In genomic region chr1:156706647-156707008, GRCh38 we compare ENCODE assay signal across 9 cellular contexts. TPM values are rescaled to one million over a fixed set of nuclear protein-coding genes. Genes with fewer than 3 reads are reported as not detected.
DNase-seq lines count a peak whose midpoint lies in the region; ATAC-seq, FAIRE-seq and TF ChIP-seq lines count a peak whose summit lies in the region.
"Had no signal": no experiment of that assay in that cellular context is flagged by ENCODE, and none has a peak within 500 bp of the region (broad histone marks: within the 10 kb centered on the region; RNA-seq: fewer than 3 reads in every experiment).

No MANE protein-coding gene starts in this region.

- no peak overlapping the region; the same call in 1 of the 2 replicates for H3K9ac ChIP-seq in HepG2 (ENCODE audit: insufficient read depth, low read depth, low read length)

- CTCF ChIA-PET in HepG2 (lab: Yijun Ruan, JAX; ENCODE audit: low intra/inter-chr PET ratio, low total read pairs): interaction anchor here (0.7 to 3.0 kb wide), 3 partner anchors 14 to 19 kb away, joined by 3 to 30 read pairs (median 6); no protein-coding TSS in a partner anchor

- TF ChIP-seq EP300 in HepG2 (IDR thresholded peaks at IDR 0.05; ENCODE audit: low read depth in 2 of 2, low read length in 2 of 2) (no peak), HepG2 (CRISPR knock-in tag; IDR thresholded peaks at IDR 0.05; ENCODE audit: borderline replicate concordance) (no peak), tibial nerve (IDR thresholded peaks at IDR 0.05) (no peak)

- intact Hi-C loops in HepG2 (cut with micrococcal nuclease; ENCODE audit: unreplicated experiment): loop anchor here (1.0 kb wide), 1 partner anchor 17 kb away; no protein-coding TSS in a partner anchor

- in situ Hi-C loops in HepG2 (cut with HindIII; ENCODE audit: extremely low pct_ligation_motif_present, low pct_unique_long_range_greater_than_20kb): no loop called here

- no peak for TF ChIP-seq CTCF in AG09319 (IDR thresholded peaks at IDR 0.05; ENCODE audit: low read depth, low read length)
- no peak for TF ChIP-seq CTCF in HepG2 (CRISPR knock-in tag; IDR thresholded peaks at IDR 0.05)
- TF ChIP-seq CTCF in tibial nerve (IDR thresholded peaks at IDR 0.05): no peak

- BruUV-seq in HepG2 (replicated peaks; lab: Mats Ljungman, UMichigan): no TSS peak

- no peak overlapping the region for H2AFZ ChIP-seq in HepG2 (ENCODE audit: low read length)

- no peak for TF ChIP-seq RAD21 in HepG2 (CRISPR knock-in tag; IDR thresholded peaks at IDR 0.05)

- no peaks in the 10 kb centered on the region for H3K36me3 ChIP-seq in HepG2 (replicated peaks in 1 of 2; ENCODE audit: control insufficient read depth in 1 of 2, insufficient read depth in 2 of 2, low read length in 2 of 2)
- no peaks in the 10 kb centered on the region for H3K36me3 ChIP-seq in tibial nerve

- H3K9me3 ChIP-seq in HepG2 (ENCODE audit: low read length) (no peaks in the 10 kb centered on the region), tibial nerve (no peaks in the 10 kb centered on the region)

- H3K79me2 ChIP-seq in HepG2 (ENCODE audit: insufficient read depth, low read length): no peaks in the 10 kb centered on the region

- ATAC-seq in HepG2 (peak; percentile 19), GM18909 (IDR thresholded peaks at IDR 0.05; ENCODE audit: poor library complexity, unreplicated experiment) (no peak), HG03432 (IDR thresholded peaks at IDR 0.05; ENCODE audit: unreplicated experiment) (no peak)

- peak overlapping the region; percentile 91 for H3K4me2 ChIP-seq in HepG2 (ENCODE audit: low read depth, low read length)

- peak; percentile 83 for DNase-seq in AG09319 (ENCODE audit: extremely low read depth, low read depth)
- DNase-seq in Jurkat, Clone E6-1 (ENCODE audit: low read depth, low spot score): no peak
- peak; percentile 73 for DNase-seq in cerebellar cortex (ENCODE audit: low spot score)
- DNase-seq in HepG2 (ENCODE audit: low spot score): no peak
- peak; percentile 60 to 63 for DNase-seq in tibial nerve (ENCODE audit: low spot score in 2 of 2)
- DNase-seq in NCI-H1694 treated with DMSO at 0.1 percent for 48 hours (lab: John Stamatoyannopoulos, UW): no peak

- POLR2A ChIA-PET in HepG2 (lab: Yijun Ruan, JAX): interaction anchor here (1.1 to 3.2 kb wide), 5 partner anchors 15 to 45 kb away, joined by 3 to 20 read pairs (median 3); partner anchors contain the start of genes ISG20L2 and METTL25B

- TF ChIP-seq POLR2A in HepG2 (IDR thresholded peaks at IDR 0.05; ENCODE audit: insufficient read depth in 1 of 2, low read depth in 2 of 2, low read length in 2 of 2) (no peak), tibial nerve (IDR thresholded peaks at IDR 0.05) (no peak)

- H3K4me3 ChIP-seq in Jurkat, Clone E6-1 (ENCODE audit: low read length): peak overlapping the region; percentile 57
- H3K4me3 ChIP-seq in HepG2 (replicated peaks in 1 of 3; ENCODE audit: insufficient read depth in 1 of 3, low read depth in 2 of 3, low read length in 3 of 3) (peak overlapping the region; percentile 41 to 66 (median 52); a peak in 5 of 6 replicates), tibial nerve (peak overlapping the region; percentile 35 to 58 (median 46))

- no peaks in the 10 kb centered on the region for H4K20me1 ChIP-seq in HepG2 (ENCODE audit: insufficient read depth, low read length)

- H3K27ac ChIP-seq in HepG2 (ENCODE audit: extremely low read length, insufficient read depth, low read length): no peak overlapping the region
- H3K27ac ChIP-seq in tibial nerve: peak overlapping the region; percentile 31 to 89 (median 68)

- peaks cover 11 to 73% of the 10 kb centered on the region in 2 experiments for H3K27me3 ChIP-seq in HepG2 (ENCODE audit: control insufficient read depth in 1 of 2, insufficient read depth in 2 of 2, low read length in 2 of 2)
- H3K27me3 ChIP-seq in tibial nerve: peaks cover 0 to 23% of the 10 kb centered on the region in 2 donors

- peaks cover 25% of the 10 kb centered on the region for H3K4me1 ChIP-seq in HepG2 (ENCODE audit: insufficient read depth, low read length)
- H3K4me1 ChIP-seq in tibial nerve: peaks cover 0 to 87% (median 36%) of the 10 kb centered on the region in 4 donors

- no peak for FAIRE-seq in HepG2 (lab: Jason Lieb, UNC)
- FAIRE-seq: colon had no signal

- 2% methylated on average over 9 of the region's 24 CpGs for whole genome bisulfite sequencing in HepG2 (ENCODE audit: low lambda C conversion rate)
- WGBS in tibial nerve, 2 donors: 1% methylated on average over 24 of the region's 24 CpGs

RNA-seq across cellular contexts. Expression of gene CRABP2, which starts 1.2 kb away (rescaled TPM):
- 1.9 TPM for polyA plus RNA-seq in Jurkat, Clone E6-1 (2012; ENCODE audit: insufficient read depth, insufficient read length)
- 0.21 and 0.60 TPM in 2 replicates for total RNA-seq in HepG2 (2016; rRNA removed; fragmentation: Illumina TruSeq; extraction: Trizol)
- total RNA-seq in HepG2 (2016; cell fraction: cytosol; rRNA removed; fragmentation: Illumina TruSeq; extraction: Trizol; ENCODE audit: low read depth): not detected in 2 replicates
- 0.28 TPM in 1 of 2 replicates, not detected in the other for total RNA-seq in HepG2 (2016; cell fraction: insoluble cytoplasmic fraction; rRNA removed; fragmentation: Illumina TruSeq; extraction: Trizol)
- not detected in 2 replicates for total RNA-seq in HepG2 (2016; cell fraction: membrane; rRNA removed; fragmentation: Illumina TruSeq; extraction: Trizol)
- not detected in 2 replicates for total RNA-seq in HepG2 (2016; cell fraction: nucleus; rRNA removed; fragmentation: Illumina TruSeq; extraction: Trizol)
- 0.37 and 0.40 TPM in 2 replicates for polyA plus RNA-seq in HepG2 (2011; rRNA removed)
- polyA plus RNA-seq in HepG2 (2011; cell fraction: cytosol; rRNA removed): 0.14 and 0.16 TPM in 2 replicates
- polyA plus RNA-seq in HepG2 (2011; cell fraction: nucleus; rRNA removed): 0.50 and 0.85 TPM in 2 replicates
- 1.3 TPM in 1 of 2 replicates, not detected in the other for polyA plus RNA-seq in HepG2 (2012)
- 0.24 TPM in 1 of 2 replicates, not detected in the other for polyA plus RNA-seq in HepG2 (2016; cell fraction: cytosol; fragmentation: Illumina TruSeq; extraction: Trizol; ENCODE audit: low read depth)
- polyA plus RNA-seq in HepG2 (2016; cell fraction: insoluble cytoplasmic fraction; fragmentation: Illumina TruSeq; extraction: Trizol; ENCODE audit: low read depth): 0.57 and 0.99 TPM in 2 replicates
- polyA plus RNA-seq in HepG2 (2016; cell fraction: membrane; fragmentation: Illumina TruSeq; extraction: Trizol; ENCODE audit: low read depth): not detected in 2 replicates
- 0.51 and 1.8 TPM in 2 replicates for polyA plus RNA-seq in HepG2 (2016; cell fraction: nucleus; fragmentation: Illumina TruSeq; extraction: Trizol; ENCODE audit: insufficient read depth, low read depth)
- polyA minus RNA-seq in HepG2 (2011; rRNA and poly(A)+ RNA removed; ENCODE audit: low replicate concordance): 1.2 TPM in 1 of 2 replicates, not detected in the other
- polyA minus RNA-seq in HepG2 (2011; cell fraction: cytosol; rRNA and poly(A)+ RNA removed): not detected in 2 replicates
- polyA minus RNA-seq in HepG2 (2011; cell fraction: nucleus; rRNA and poly(A)+ RNA removed): not detected in 2 replicates
- 10 to 100 TPM in 1 of 4 donors, 1 to 10 TPM in 3; 3.5 to 13.2 (median 5.0) TPM for total RNA-seq in tibial nerve

RNA-seq across cellular contexts. Expression of gene METTL25B, which starts 21.6 kb away (rescaled TPM):
- 31.8 TPM for polyA plus RNA-seq in Jurkat, Clone E6-1 (2012; ENCODE audit: insufficient read depth, insufficient read length)
- 8.1 and 11.9 TPM in 2 replicates for total RNA-seq in HepG2 (2016; rRNA removed; fragmentation: Illumina TruSeq; extraction: Trizol)
- total RNA-seq in HepG2 (2016; cell fraction: cytosol; rRNA removed; fragmentation: Illumina TruSeq; extraction: Trizol; ENCODE audit: low read depth): 4.8 and 7.1 TPM in 2 replicates
- 8.7 and 14.6 TPM in 2 replicates for total RNA-seq in HepG2 (2016; cell fraction: insoluble cytoplasmic fraction; rRNA removed; fragmentation: Illumina TruSeq; extraction: Trizol)
- total RNA-seq in HepG2 (2016; cell fraction: membrane; rRNA removed; fragmentation: Illumina TruSeq; extraction: Trizol): 7.4 and 7.9 TPM in 2 replicates
- 8.7 and 16.4 TPM in 2 replicates for total RNA-seq in HepG2 (2016; cell fraction: nucleus; rRNA removed; fragmentation: Illumina TruSeq; extraction: Trizol)
- polyA plus RNA-seq in HepG2 (2011; rRNA removed): 24.0 and 26.3 TPM in 2 replicates
- polyA plus RNA-seq in HepG2 (2011; cell fraction: cytosol; rRNA removed): 15.1 and 18.0 TPM in 2 replicates
- polyA plus RNA-seq in HepG2 (2011; cell fraction: nucleus; rRNA removed): 45.6 and 53.5 TPM in 2 replicates
- 18.4 and 20.2 TPM in 2 replicates for polyA plus RNA-seq in HepG2 (2012)
- 4.1 and 5.6 TPM in 2 replicates for polyA plus RNA-seq in HepG2 (2016; cell fraction: cytosol; fragmentation: Illumina TruSeq; extraction: Trizol; ENCODE audit: low read depth)
- polyA plus RNA-seq in HepG2 (2016; cell fraction: insoluble cytoplasmic fraction; fragmentation: Illumina TruSeq; extraction: Trizol; ENCODE audit: low read depth): 7.1 and 9.1 TPM in 2 replicates
- polyA plus RNA-seq in HepG2 (2016; cell fraction: membrane; fragmentation: Illumina TruSeq; extraction: Trizol; ENCODE audit: low read depth): 6.4 and 8.1 TPM in 2 replicates
- 35.7 and 36.8 TPM in 2 replicates for polyA plus RNA-seq in HepG2 (2016; cell fraction: nucleus; fragmentation: Illumina TruSeq; extraction: Trizol; ENCODE audit: insufficient read depth, low read depth)
- polyA minus RNA-seq in HepG2 (2011; rRNA and poly(A)+ RNA removed; ENCODE audit: low replicate concordance): 28.4 and 53.9 TPM in 2 replicates
- 9.3 and 11.1 TPM in 2 replicates for polyA minus RNA-seq in HepG2 (2011; cell fraction: cytosol; rRNA and poly(A)+ RNA removed)
- 16.1 and 19.6 TPM in 2 replicates for polyA minus RNA-seq in HepG2 (2011; cell fraction: nucleus; rRNA and poly(A)+ RNA removed)
- total RNA-seq in tibial nerve: 10 to 100 TPM; 36.5 to 50.1 (median 46.0) TPM

RNA-seq across cellular contexts. Expression of gene ISG20L2, which starts 21.9 kb away (rescaled TPM):
- polyA plus RNA-seq in Jurkat, Clone E6-1 (2012; ENCODE audit: insufficient read depth, insufficient read length): 44.6 TPM
- total RNA-seq in HepG2 (2016; rRNA removed; fragmentation: Illumina TruSeq; extraction: Trizol) (17.8 and 19.8 TPM in 2 replicates), tibial nerve (10 to 100 TPM; 10.1 to 24.9 (median 18.6) TPM)
- total RNA-seq in HepG2 (2016; cell fraction: cytosol; rRNA removed; fragmentation: Illumina TruSeq; extraction: Trizol; ENCODE audit: low read depth): 4.3 and 4.7 TPM in 2 replicates
- 17.0 and 17.7 TPM in 2 replicates for total RNA-seq in HepG2 (2016; cell fraction: insoluble cytoplasmic fraction; rRNA removed; fragmentation: Illumina TruSeq; extraction: Trizol)
- 13.2 and 14.0 TPM in 2 replicates for total RNA-seq in HepG2 (2016; cell fraction: membrane; rRNA removed; fragmentation: Illumina TruSeq; extraction: Trizol)
- 9.6 and 14.9 TPM in 2 replicates for total RNA-seq in HepG2 (2016; cell fraction: nucleus; rRNA removed; fragmentation: Illumina TruSeq; extraction: Trizol)
- 21.3 and 22.8 TPM in 2 replicates for polyA plus RNA-seq in HepG2 (2011; rRNA removed)
- 14.8 and 16.6 TPM in 2 replicates for polyA plus RNA-seq in HepG2 (2011; cell fraction: cytosol; rRNA removed)
- polyA plus RNA-seq in HepG2 (2011; cell fraction: nucleus; rRNA removed): 7.5 and 8.0 TPM in 2 replicates
- polyA plus RNA-seq in HepG2 (2012): 13.2 and 14.7 TPM in 2 replicates
- polyA plus RNA-seq in HepG2 (2016; cell fraction: cytosol; fragmentation: Illumina TruSeq; extraction: Trizol; ENCODE audit: low read depth): 4.2 and 5.1 TPM in 2 replicates
- 31.5 and 36.7 TPM in 2 replicates for polyA plus RNA-seq in HepG2 (2016; cell fraction: insoluble cytoplasmic fraction; fragmentation: Illumina TruSeq; extraction: Trizol; ENCODE audit: low read depth)
- polyA plus RNA-seq in HepG2 (2016; cell fraction: membrane; fragmentation: Illumina TruSeq; extraction: Trizol; ENCODE audit: low read depth): 12.8 and 15.4 TPM in 2 replicates
- polyA plus RNA-seq in HepG2 (2016; cell fraction: nucleus; fragmentation: Illumina TruSeq; extraction: Trizol; ENCODE audit: insufficient read depth, low read depth): 21.4 and 24.7 TPM in 2 replicates
- 27.7 and 116 TPM in 2 replicates for polyA minus RNA-seq in HepG2 (2011; rRNA and poly(A)+ RNA removed; ENCODE audit: low replicate concordance)
- polyA minus RNA-seq in HepG2 (2011; cell fraction: cytosol; rRNA and poly(A)+ RNA removed): 9.0 and 13.8 TPM in 2 replicates
- 11.8 and 21.6 TPM in 2 replicates for polyA minus RNA-seq in HepG2 (2011; cell fraction: nucleus; rRNA and poly(A)+ RNA removed)

RNA-seq across cellular contexts. Expression of gene NES, which starts 29.4 kb away (rescaled TPM):
- polyA plus RNA-seq in Jurkat, Clone E6-1 (2012; ENCODE audit: insufficient read depth, insufficient read length): not detected
- 12.7 and 16.6 TPM in 2 replicates for total RNA-seq in HepG2 (2016; rRNA removed; fragmentation: Illumina TruSeq; extraction: Trizol)
- 0.30 and 0.53 TPM in 2 replicates for total RNA-seq in HepG2 (2016; cell fraction: cytosol; rRNA removed; fragmentation: Illumina TruSeq; extraction: Trizol; ENCODE audit: low read depth)
- total RNA-seq in HepG2 (2016; cell fraction: insoluble cytoplasmic fraction; rRNA removed; fragmentation: Illumina TruSeq; extraction: Trizol): 9.1 and 18.2 TPM in 2 replicates
- total RNA-seq in HepG2 (2016; cell fraction: membrane; rRNA removed; fragmentation: Illumina TruSeq; extraction: Trizol): 1.4 and 1.5 TPM in 2 replicates
- 11.7 and 13.1 TPM in 2 replicates for total RNA-seq in HepG2 (2016; cell fraction: nucleus; rRNA removed; fragmentation: Illumina TruSeq; extraction: Trizol)
- polyA plus RNA-seq in HepG2 (2011; rRNA removed): 1.7 and 2.5 TPM in 2 replicates
- polyA plus RNA-seq in HepG2 (2011; cell fraction: cytosol; rRNA removed): 1.1 and 1.2 TPM in 2 replicates
- 9.3 and 9.7 TPM in 2 replicates for polyA plus RNA-seq in HepG2 (2011; cell fraction: nucleus; rRNA removed)
- 3.5 and 3.6 TPM in 2 replicates for polyA plus RNA-seq in HepG2 (2012)
- polyA plus RNA-seq in HepG2 (2016; cell fraction: cytosol; fragmentation: Illumina TruSeq; extraction: Trizol; ENCODE audit: low read depth): 0.32 and 0.38 TPM in 2 replicates
- 8.6 and 10.8 TPM in 2 replicates for polyA plus RNA-seq in HepG2 (2016; cell fraction: insoluble cytoplasmic fraction; fragmentation: Illumina TruSeq; extraction: Trizol; ENCODE audit: low read depth)
- polyA plus RNA-seq in HepG2 (2016; cell fraction: membrane; fragmentation: Illumina TruSeq; extraction: Trizol; ENCODE audit: low read depth): 0.46 and 0.93 TPM in 2 replicates
- 27.3 and 27.7 TPM in 2 replicates for polyA plus RNA-seq in HepG2 (2016; cell fraction: nucleus; fragmentation: Illumina TruSeq; extraction: Trizol; ENCODE audit: insufficient read depth, low read depth)
- polyA minus RNA-seq in HepG2 (2011; rRNA and poly(A)+ RNA removed; ENCODE audit: low replicate concordance): 0.91 and 2.7 TPM in 2 replicates
- 2.4 and 2.5 TPM in 2 replicates for polyA minus RNA-seq in HepG2 (2011; cell fraction: cytosol; rRNA and poly(A)+ RNA removed)
- 1.5 and 1.7 TPM in 2 replicates for polyA minus RNA-seq in HepG2 (2011; cell fraction: nucleus; rRNA and poly(A)+ RNA removed)
- 10 to 100 TPM; 59.9 to 65.3 (median 63.9) TPM for total RNA-seq in tibial nerve

RNA-seq across cellular contexts. Expression of gene MRPL24, which starts 34.3 kb away (rescaled TPM):
- polyA plus RNA-seq in Jurkat, Clone E6-1 (2012; ENCODE audit: insufficient read depth, insufficient read length): 221 TPM
- 42.9 and 45.7 TPM in 2 replicates for total RNA-seq in HepG2 (2016; rRNA removed; fragmentation: Illumina TruSeq; extraction: Trizol)
- total RNA-seq in HepG2 (2016; cell fraction: cytosol; rRNA removed; fragmentation: Illumina TruSeq; extraction: Trizol; ENCODE audit: low read depth): 18.3 and 22.1 TPM in 2 replicates
- 43.5 and 49.0 TPM in 2 replicates for total RNA-seq in HepG2 (2016; cell fraction: insoluble cytoplasmic fraction; rRNA removed; fragmentation: Illumina TruSeq; extraction: Trizol)
- total RNA-seq in HepG2 (2016; cell fraction: membrane; rRNA removed; fragmentation: Illumina TruSeq; extraction: Trizol): 21.2 and 21.3 TPM in 2 replicates
- 13.5 and 22.5 TPM in 2 replicates for total RNA-seq in HepG2 (2016; cell fraction: nucleus; rRNA removed; fragmentation: Illumina TruSeq; extraction: Trizol)
- 37.7 and 38.1 TPM in 2 replicates for polyA plus RNA-seq in HepG2 (2011; rRNA removed)
- polyA plus RNA-seq in HepG2 (2011; cell fraction: cytosol; rRNA removed): 28.3 and 29.4 TPM in 2 replicates
- polyA plus RNA-seq in HepG2 (2011; cell fraction: nucleus; rRNA removed): 15.0 and 17.2 TPM in 2 replicates
- 29.0 TPM in 2 replicates for polyA plus RNA-seq in HepG2 (2012)
- 21.1 and 21.8 TPM in 2 replicates for polyA plus RNA-seq in HepG2 (2016; cell fraction: cytosol; fragmentation: Illumina TruSeq; extraction: Trizol; ENCODE audit: low read depth)
- 58.3 and 58.4 TPM in 2 replicates for polyA plus RNA-seq in HepG2 (2016; cell fraction: insoluble cytoplasmic fraction; fragmentation: Illumina TruSeq; extraction: Trizol; ENCODE audit: low read depth)
- polyA plus RNA-seq in HepG2 (2016; cell fraction: membrane; fragmentation: Illumina TruSeq; extraction: Trizol; ENCODE audit: low read depth): 18.3 and 20.0 TPM in 2 replicates
- 39.4 and 46.6 TPM in 2 replicates for polyA plus RNA-seq in HepG2 (2016; cell fraction: nucleus; fragmentation: Illumina TruSeq; extraction: Trizol; ENCODE audit: insufficient read depth, low read depth)
- polyA minus RNA-seq in HepG2 (2011; rRNA and poly(A)+ RNA removed; ENCODE audit: low replicate concordance): 13.2 and 67.4 TPM in 2 replicates
- polyA minus RNA-seq in HepG2 (2011; cell fraction: cytosol; rRNA and poly(A)+ RNA removed): 8.8 and 9.7 TPM in 2 replicates
- 5.7 and 8.6 TPM in 2 replicates for polyA minus RNA-seq in HepG2 (2011; cell fraction: nucleus; rRNA and poly(A)+ RNA removed)
- 10 to 100 TPM; 48.6 to 90.4 (median 66.2) TPM for total RNA-seq in tibial nerve

Comparison
In these comparisons a context has a peak if more than half of its experiments do, and no peak if none do; other contexts are left out.
1. DNase-seq: peak in AG09319 (single experiment), cerebellar cortex (single experiment) and tibial nerve (2 of 2); none in Jurkat, Clone E6-1 (single experiment), HepG2 (single experiment) and NCI-H1694 treated with DMSO at 0.1 percent for 48 hours (single experiment).
2. Peak in every context shown above with its lines, with median percentiles within 50 percentile points of each other: H3K4me3 ChIP-seq.